Comparison of ENCODE assay signal across 10 cellular contexts in genomic region chr10:63003816-63004453, GRCh38.
DNase-seq lines count a peak whose midpoint lies in the region; ATAC-seq, FAIRE-seq and TF ChIP-seq lines count a peak whose summit lies in the region.
"Had no signal": no experiment of that assay in that cellular context is flagged by ENCODE, and none has a peak within 500 bp of the region (broad histone marks: within the 10 kb centered on the region; RNA-seq: fewer than 3 reads in every experiment).

No MANE protein-coding gene starts in this region.

- H3K4me1 Mint-ChIP-seq in CD8-positive, alpha-beta T cell (ENCODE audit: low read depth), result no peaks in the 10 kb centered on the region
- H3K4me1 Mint-ChIP-seq in GM23338 (no peaks in the 10 kb centered on the region; the same call in 2 of the 3 replicates), astrocyte (ENCODE audit: low read depth, unreplicated experiment) (no peaks in the 10 kb centered on the region)

- H3K4me3 ChIP-seq in CD8-positive, alpha-beta T cell (ENCODE audit: low read depth, low read length), result no peak overlapping the region
- H3K4me3 ChIP-seq in GM23338, result no peak overlapping the region
- no peak overlapping the region for H3K4me3 ChIP-seq in astrocyte (ENCODE audit: insufficient read depth, low read depth, low read length)
- no peak overlapping the region for H3K4me3 ChIP-seq in gastrocnemius medialis

- POLR2A ChIA-PET in CD8-positive, alpha-beta T cell (lab: Charles Lee), result no interaction called here

- no peaks in the 10 kb centered on the region for H3K9me3 ChIP-seq in CD8-positive, alpha-beta T cell (ENCODE audit: low read length)
- H3K9me3 ChIP-seq in astrocyte (ENCODE audit: insufficient read depth, low read depth, low read length) (peaks cover 2% of the 10 kb centered on the region), gastrocnemius medialis (no peaks in the 10 kb centered on the region)

- no peaks in the 10 kb centered on the region for H3K36me3 Mint-ChIP-seq in CD8-positive, alpha-beta T cell
- H3K36me3 Mint-ChIP-seq in GM23338 (ENCODE audit: low read depth) (no peaks in the 10 kb centered on the region), astrocyte (ENCODE audit: low read depth, unreplicated experiment) (no peaks in the 10 kb centered on the region)

- H3K4me1 ChIP-seq in CD8-positive, alpha-beta T cell (ENCODE audit: insufficient read depth, low read length), result no peaks in the 10 kb centered on the region
- H3K4me1 ChIP-seq in GM23338 (ENCODE audit: insufficient read depth), result no peaks in the 10 kb centered on the region
- H3K4me1 ChIP-seq in astrocyte (ENCODE audit: insufficient read depth, low read length), result no peaks in the 10 kb centered on the region
- H3K4me1 ChIP-seq in gastrocnemius medialis, result no peaks in the 10 kb centered on the region

- no peak for TF ChIP-seq POLR2A in gastrocnemius medialis (IDR thresholded peaks at IDR 0.05)

- no peaks in the 10 kb centered on the region for H3K9me2 ChIP-seq in GM23338 (ENCODE audit: insufficient read depth)

- ATAC-seq in CD8-positive, alpha-beta T cell, result no peak
- peak; percentile 43; the same call in 2 of the 3 replicates for ATAC-seq in GM23338
- ATAC-seq in gastrocnemius medialis, result no peak
- ATAC-seq in GM18909 (IDR thresholded peaks at IDR 0.05; ENCODE audit: poor library complexity, unreplicated experiment), result no peak
- ATAC-seq in GM19397 (IDR thresholded peaks at IDR 0.05; ENCODE audit: unreplicated experiment), result no peak
- ATAC-seq in GM21576 (IDR thresholded peaks at IDR 0.05; ENCODE audit: unreplicated experiment), result no peak

- H2AFZ ChIP-seq in GM23338, result peak overlapping the region; percentile 66
- H2AFZ ChIP-seq in astrocyte (ENCODE audit: low read depth, low read length), result no peak overlapping the region

- no peak overlapping the region for H3K27ac Mint-ChIP-seq in CD8-positive, alpha-beta T cell
- H3K27ac Mint-ChIP-seq in GM23338, result no peak overlapping the region
- H3K27ac Mint-ChIP-seq in astrocyte (ENCODE audit: unreplicated experiment), result no peak overlapping the region

- in situ Hi-C loops in gastrocnemius medialis (cut with MboI; ENCODE audit: low sequenced_read_pairs in 4 of 4), result loop anchor here (5.0 to 25.0 kb wide), 3 partner anchors 151 to 158 kb away; no protein-coding TSS in a partner anchor

- no peak for DNase-seq in CD8-positive, alpha-beta T cell
- DNase-seq in GM23338 (ENCODE audit: low spot score), result peak; percentile 35
- DNase-seq in astrocyte (ENCODE audit: low read depth), result no peak
- peak; percentile 2 for DNase-seq in myocyte (ENCODE audit: low read depth)
- DNase-seq in gastrocnemius medialis, result no peak
- DNase-seq: stimulated activated naive CD4-positive, alpha-beta T cell treated with Interleukin-2 at 50 U/mL for 16 hours had no signal

- no peaks in the 10 kb centered on the region for H4K20me1 ChIP-seq in GM23338 (replicated peaks; ENCODE audit: insufficient read depth)
- H4K20me1 ChIP-seq in astrocyte (ENCODE audit: insufficient read depth, low read length), result no peaks in the 10 kb centered on the region

- H3K27me3 ChIP-seq in CD8-positive, alpha-beta T cell (ENCODE audit: insufficient read depth, low read length), result no peaks in the 10 kb centered on the region
- no peaks in the 10 kb centered on the region for H3K27me3 ChIP-seq in GM23338 (ENCODE audit: insufficient read depth)
- peaks cover 7% of the 10 kb centered on the region for H3K27me3 ChIP-seq in astrocyte (ENCODE audit: insufficient read depth, low read length)
- H3K27me3 ChIP-seq in gastrocnemius medialis, result no peaks in the 10 kb centered on the region

- intact Hi-C loops in CD8-positive, alpha-beta T cell (cut with DNase I, micrococcal nuclease), result loop anchor here (1.0 to 5.0 kb wide), 3 partner anchors 153 to 392 kb away; no protein-coding TSS in a partner anchor
- intact Hi-C loops in gastrocnemius medialis (cut with DNase I; ENCODE audit: low total_unique reads), result loop anchor here (5.0 kb wide), 2 partner anchors 83 to 153 kb away; no protein-coding TSS in a partner anchor

- no peak overlapping the region for H3K4me3 Mint-ChIP-seq in CD8-positive, alpha-beta T cell
- H3K4me3 Mint-ChIP-seq in GM23338 (no peak overlapping the region), astrocyte (ENCODE audit: unreplicated experiment) (no peak overlapping the region)

- no peaks in the 10 kb centered on the region for H3K9me3 Mint-ChIP-seq in CD8-positive, alpha-beta T cell
- no peaks in the 10 kb centered on the region for H3K9me3 Mint-ChIP-seq in GM23338
- no peaks in the 10 kb centered on the region for H3K9me3 Mint-ChIP-seq in astrocyte (ENCODE audit: unreplicated experiment)

- no peak overlapping the region for H3K27ac ChIP-seq in CD8-positive, alpha-beta T cell (ENCODE audit: low read depth, low read length)
- H3K27ac ChIP-seq in GM23338 (ENCODE audit: low read depth) (no peak overlapping the region), astrocyte (ENCODE audit: low read depth, low read length) (no peak overlapping the region), gastrocnemius medialis (no peak overlapping the region)
- H3K27ac ChIP-seq: HL-60 had no signal

- H3K36me3 ChIP-seq in CD8-positive, alpha-beta T cell (ENCODE audit: insufficient read depth, low read length), result no peaks in the 10 kb centered on the region
- H3K36me3 ChIP-seq in GM23338 (ENCODE audit: insufficient read depth) (no peaks in the 10 kb centered on the region), astrocyte (ENCODE audit: insufficient read depth, low read length) (no peaks in the 10 kb centered on the region), gastrocnemius medialis (no peaks in the 10 kb centered on the region)

- FAIRE-seq in astrocyte (lab: Jason Lieb, UNC), result no peak

- CTCF ChIA-PET in CD8-positive, alpha-beta T cell (lab: Charles Lee), result no interaction called here

- peak; percentile 9 for TF ChIP-seq CTCF in CD8-positive, alpha-beta T cell (IDR thresholded peaks at IDR 0.05)
- TF ChIP-seq CTCF in GM23338 (conservative IDR thresholded peaks at IDR 0.05; ENCODE audit: low read depth in 2 of 2), result peak in 1 of 2 experiments; percentile 65; a peak in 3 of 4 replicates
- peak; percentile 24 for TF ChIP-seq CTCF in astrocyte (IDR thresholded peaks at IDR 0.05; ENCODE audit: insufficient read depth, low read depth, low read length)
- TF ChIP-seq CTCF in gastrocnemius medialis (IDR thresholded peaks at IDR 0.05 in 4 of 5, conservative IDR thresholded peaks at IDR 0.05 in 1 of 5), result peak in 2 of 5 experiments; percentile 16 to 36

- H3K27me3 Mint-ChIP-seq in CD8-positive, alpha-beta T cell (ENCODE audit: low read depth), result peaks cover 17% of the 10 kb centered on the region
- no peaks in the 10 kb centered on the region for H3K27me3 Mint-ChIP-seq in GM23338 (ENCODE audit: insufficient read depth, low read depth, poor library complexity)
- peaks cover 6% of the 10 kb centered on the region for H3K27me3 Mint-ChIP-seq in astrocyte (ENCODE audit: low read depth, unreplicated experiment)

- no peak overlapping the region for H3K9ac ChIP-seq in astrocyte (ENCODE audit: low read length)

- no peaks in the 10 kb centered on the region for H3F3A ChIP-seq in GM23338 (replicated peaks; ENCODE audit: low read depth)

- H3K4me2 ChIP-seq in GM23338 (no peak overlapping the region), astrocyte (ENCODE audit: low read length) (no peak overlapping the region)

- no peaks in the 10 kb centered on the region for H3K79me2 ChIP-seq in GM23338 (replicated peaks; ENCODE audit: insufficient read depth)
- no peaks in the 10 kb centered on the region for H3K79me2 ChIP-seq in astrocyte (ENCODE audit: insufficient read depth, low read length)

TF ChIP-seq in GM23338, 12 proteins besides CTCF, POLR2A, EP300 and RAD21:
- TF ChIP-seq ZNF331 (CRISPR knock-in tag; IDR thresholded peaks at IDR 0.05; ENCODE audit: low read depth), result no peak
- no peak for TF ChIP-seq EZH2 (IDR thresholded peaks at IDR 0.05; ENCODE audit: low read depth, unreplicated experiment)
- no peak for TF ChIP-seq ETS1 (IDR thresholded peaks at IDR 0.05)
- no peak for TF ChIP-seq ZNF114 (CRISPR knock-in tag; IDR thresholded peaks at IDR 0.05)
- TF ChIP-seq CREB1 (CRISPR knock-in tag; IDR thresholded peaks at IDR 0.05; ENCODE audit: low read depth), result no peak

Comparison
In these comparisons a context has a peak if more than half of its experiments do, and no peak if none do; other contexts are left out.
1. DNase-seq: peak in GM23338 (single experiment) and myocyte (single experiment); none in CD8-positive, alpha-beta T cell (0 of 7), astrocyte (single experiment) and gastrocnemius medialis (0 of 2).